In genomic region chr16:81510016-81510415, GRCh38 we compare ENCODE assay signal across 20 cellular contexts.
DNase-seq lines count a peak whose midpoint lies in the region; ATAC-seq and TF ChIP-seq lines count a peak whose summit lies in the region.
"Had no signal": no experiment of that assay in that cellular context is flagged by ENCODE, and none has a peak within 500 bp of the region (broad histone marks: within the 10 kb centered on the region; RNA-seq: fewer than 3 reads in every experiment).

No MANE protein-coding gene starts in this region.

- peaks cover 10% of the 10 kb centered on the region for H4K20me1 ChIP-seq in IMR-90 (ENCODE audit: insufficient read depth, low read length)

- H4K8ac ChIP-seq in IMR-90 (ENCODE audit: low read depth in 2 of 2, low read length in 2 of 2), result peak overlapping the region in 1 of 2 experiments; percentile 68; a peak in 2 of 4 replicates

- H3K4me1 Mint-ChIP-seq in immature natural killer cell, result peaks cover 39 to 72% of the 10 kb centered on the region in 2 donors

- peak overlapping the region; percentile 48 for H2AK9ac ChIP-seq in IMR-90 (replicated peaks; ENCODE audit: low read depth, low read length, poor library complexity)

- no peaks in the 10 kb centered on the region for H3K27me3 ChIP-seq in IMR-90 (ENCODE audit: control insufficient read depth, insufficient read depth, low read length)
- H3K27me3 ChIP-seq: MG63, Peyer's patch, SJCRH30 had no signal

- H3K4ac ChIP-seq in IMR-90 (ENCODE audit: low read depth, low read length), result peak overlapping the region; percentile 29; the same call in 1 of the 2 replicates

- intact Hi-C loops in IMR-90 (cut with micrococcal nuclease), result no loop called here

- POLR2A ChIA-PET in IMR-90 (lab: Charles Lee; ENCODE audit: unreplicated experiment), result no interaction called here
- POLR2A ChIA-PET in RWPE1 (lab: Yijun Ruan, JAX; ENCODE audit: low non-redundant PET), result no interaction called here

- peaks cover 3% of the 10 kb centered on the region for H3K9me3 ChIP-seq in IMR-90 (ENCODE audit: control insufficient read depth, insufficient read depth, low read length)
- H3K9me3 ChIP-seq: MG63, Peyer's patch, SJCRH30 had no signal

- peaks cover 60 to 75% of the 10 kb centered on the region in 2 experiments for H3K79me1 ChIP-seq in IMR-90 (ENCODE audit: low read depth in 1 of 2, low read length in 2 of 2)

- peak overlapping the region; percentile 49 for H2AK5ac ChIP-seq in IMR-90 (ENCODE audit: low read depth, low read length)

- H2AFZ ChIP-seq in IMR-90 (replicated peaks; ENCODE audit: low read length, poor library complexity), result no peak overlapping the region

- 100% methylated on average over 1 of the region's 10 CpGs; no CpG with 5 or more reads in 1 of the 2 experiments for WGBS in IMR-90 (ENCODE audit: extremely low coverage in 2 of 2, insufficient read length in 1 of 2), 2 experiments

- no peak overlapping the region for H4K5ac ChIP-seq in IMR-90 (ENCODE audit: low read depth, low read length)

- CTCF ChIA-PET in IMR-90 (lab: Yijun Ruan, JAX) (no interaction called here), RWPE1 (lab: Yijun Ruan, JAX) (interaction anchor here (0.6 kb wide), 1 partner anchor 58 kb away, joined by 4 read pairs; no protein-coding TSS in a partner anchor)

- no peaks in the 10 kb centered on the region for H3K36me3 ChIP-seq in IMR-90 (ENCODE audit: control insufficient read depth, insufficient read depth, low read length)
- H3K36me3 ChIP-seq: Peyer's patch, SJCRH30 had no signal

- no peak overlapping the region for H2BK5ac ChIP-seq in IMR-90 (ENCODE audit: low read depth, low read length, poor library complexity, severe bottlenecking)

- peaks cover 0 to 4% (median 0%) of the 10 kb centered on the region in 3 donors for H3K36me3 Mint-ChIP-seq in immature natural killer cell

- H3K14ac ChIP-seq in IMR-90 (replicated peaks; ENCODE audit: low read depth, low read length), result peak overlapping the region; percentile 84; the same call in 1 of the 2 replicates

- H3K27ac Mint-ChIP-seq in immature natural killer cell, result peak overlapping the region in 4 of 6 donors; percentile 16 to 78 (median 42)
- H3K27ac Mint-ChIP-seq: B cell had no signal

- peaks cover 0 to 10% (median 2%) of the 10 kb centered on the region in 3 donors for H3K27me3 Mint-ChIP-seq in immature natural killer cell (ENCODE audit: low read depth in 3 of 3)
- H3K27me3 Mint-ChIP-seq: B cell; CD8-positive, alpha-beta memory T cell had no signal

- DNase-seq in IMR-90 (no peak), RWPE1 (ENCODE audit: low spot score) (no peak), immature natural killer cell (no peak), CD1c-positive myeloid dendritic cell (ENCODE audit: extremely low spot score) (no peak), D341Med (ENCODE audit: low spot score) (no peak), HUDEP-2 (lab: John Stamatoyannopoulos, UW; ENCODE audit: unreplicated experiment in 76 of 76) (no peak)
- no peak for DNase-seq in activated T-cell treated with anti-CD3 and anti-CD28 coated beads, Interleukin-2, amount 50 U/mL, for 48 hours
- DNase-seq: CD8-positive, alpha-beta memory T cell; DMS153; DND-41; KG1; MG63; NCI-H2029 treated with DMSO at 0.1 percent for 48 hours; NCI-H2227 treated with DMSO at 0.1 percent for 48 hours; NCI-H526 treated with DMSO at 0.1 percent for 48 hours; SJCRH30 had no signal

- no peak for TF ChIP-seq RAD21 in IMR-90 (IDR thresholded peaks at IDR 0.05; ENCODE audit: low read length)

- no peak overlapping the region for H3K56ac ChIP-seq in IMR-90 (ENCODE audit: extremely low read depth, insufficient read depth, low read length)

- ATAC-seq in IMR-90 (ENCODE audit: low read depth), result no peak
- ATAC-seq: SK-N-SH treated with all-trans-retinoic acid at 6 μM for 48 hours had no signal

- peak overlapping the region; percentile 87 for H2BK20ac ChIP-seq in IMR-90 (ENCODE audit: low read depth, low read length)

- H3K4me1 ChIP-seq in IMR-90 (ENCODE audit: control insufficient read depth, insufficient read depth, low read length), result peaks cover 12% of the 10 kb centered on the region
- H3K4me1 ChIP-seq: SJCRH30 had no signal

- no peak overlapping the region for H3K4me3 ChIP-seq in IMR-90 (ENCODE audit: insufficient read depth, low read depth, low read length)
- H3K4me3 ChIP-seq: MG63, Peyer's patch, SJCRH30 had no signal

- H3K4me2 ChIP-seq in IMR-90 (ENCODE audit: low read depth, low read length), result no peak overlapping the region

- H4K91ac ChIP-seq in IMR-90 (ENCODE audit: insufficient read depth, low read depth, low read length), result 0 out of 2 replicates have a peak overlapping the region, but pooled peaks have one; percentile 32

- no peak for TF ChIP-seq POLR2A in IMR-90 (IDR thresholded peaks at IDR 0.05; ENCODE audit: low read depth, low read length)

- no peak overlapping the region for H3K18ac ChIP-seq in IMR-90 (ENCODE audit: low read depth, low read length)

- H3K27ac ChIP-seq in IMR-90 (ENCODE audit: insufficient read depth, low read length) (no peak overlapping the region), RWPE1 (peak overlapping the region; percentile 7; the same call in 1 of the 2 replicates)
- H3K27ac ChIP-seq: C4-2B, Peyer's patch, SJCRH30 had no signal

- H3K9me3 Mint-ChIP-seq in immature natural killer cell, result no peaks in the 10 kb centered on the region

- peaks cover 22% of the 10 kb centered on the region for H3K9me1 ChIP-seq in IMR-90 (ENCODE audit: insufficient read depth, low read length)

- in situ Hi-C loops in IMR-90 (cut with MboI; ENCODE audit: low sequenced_read_pairs), result no loop called here

- no peak for TF ChIP-seq CTCF in IMR-90 (conservative IDR thresholded peaks at IDR 0.05; ENCODE audit: low read depth, low read length)
- TF ChIP-seq CTCF in RWPE1 (conservative IDR thresholded peaks at IDR 0.05; ENCODE audit: low read depth), result no peak

- dilution Hi-C loops in IMR-90 (cut with HindIII; ENCODE audit: low sequenced_read_pairs, unreplicated experiment), result no loop called here

- no peak overlapping the region; the same call in 2 of the 3 replicates for H2BK15ac ChIP-seq in IMR-90 (ENCODE audit: low read depth, low read length)

- BruUV-seq in IMR-90 (replicated peaks; lab: Mats Ljungman, UMichigan), result no TSS peak

- H3K4me3 Mint-ChIP-seq in immature natural killer cell, result no peak overlapping the region
- H3K4me3 Mint-ChIP-seq: B cell; CD8-positive, alpha-beta memory T cell had no signal

- H2BK120ac ChIP-seq in IMR-90 (ENCODE audit: low read depth, low read length), result peak overlapping the region; percentile 79; the same call in 1 of the 2 replicates

- no peak overlapping the region for H3K9ac ChIP-seq in IMR-90 (ENCODE audit: low read depth, low read length)

- peak overlapping the region; percentile 56; the same call in 1 of the 2 replicates for H3K23ac ChIP-seq in IMR-90 (ENCODE audit: low read depth, low read length)

TF ChIP-seq in IMR-90, 13 proteins besides CTCF, POLR2A, EP300 and RAD21:
- no peak for TF ChIP-seq CHD1 (IDR thresholded peaks at IDR 0.05; ENCODE audit: low read depth, low read length)
- no peak for TF ChIP-seq ELK1 (IDR thresholded peaks at IDR 0.05; ENCODE audit: borderline replicate concordance, low read depth, low read length)
- no peak for TF ChIP-seq USF2 (IDR thresholded peaks at IDR 0.05; ENCODE audit: low read depth, low read length)
- no peak for TF ChIP-seq SMC3 (IDR thresholded peaks at IDR 0.05; ENCODE audit: low read depth, low read length)
- TF ChIP-seq CEBPB (IDR thresholded peaks at IDR 0.05; ENCODE audit: low read depth, low read length), result no peak
- no peak for TF ChIP-seq NFE2L2 (IDR thresholded peaks at IDR 0.05; ENCODE audit: low read depth, low read length)
- TF ChIP-seq MXI1 (IDR thresholded peaks at IDR 0.05; ENCODE audit: borderline replicate concordance, low read depth, low read length), result no peak
